In genomic region chr1:35326228-35326627, GRCh38 we compare ENCODE assay signal across 17 cellular contexts. TPM values are rescaled to one million over a fixed set of nuclear protein-coding genes. Genes with fewer than 3 reads are reported as not detected.
DNase-seq lines count a peak whose midpoint lies in the region; ATAC-seq and TF ChIP-seq lines count a peak whose summit lies in the region.
"Had no signal": no experiment of that assay in that cellular context is flagged by ENCODE, and none has a peak within 500 bp of the region (broad histone marks: within the 10 kb centered on the region; RNA-seq: fewer than 3 reads in every experiment).

No MANE protein-coding gene starts in this region.

- BruUV-seq in A673 (replicated peaks; lab: Mats Ljungman, UMichigan) = TSS peak; percentile 9

- no peak for ATAC-seq in GM21390 (IDR thresholded peaks at IDR 0.05; ENCODE audit: unreplicated experiment)
- ATAC-seq in HG02763 (IDR thresholded peaks at IDR 0.05; ENCODE audit: unreplicated experiment) = no peak

- H3K27me3 ChIP-seq in A673 (replicated peaks; ENCODE audit: insufficient read depth, low read depth, low read length, poor library complexity) (no peaks in the 10 kb centered on the region), thyroid gland (no peaks in the 10 kb centered on the region)
- H3K27me3 ChIP-seq: BE2C had no signal

- no peak for TF ChIP-seq POLR2A in thyroid gland (IDR thresholded peaks at IDR 0.05)

- H3K4me1 ChIP-seq in A673 (ENCODE audit: insufficient read depth, low read length, poor library complexity, severe bottlenecking) (no peaks in the 10 kb centered on the region), thyroid gland (peaks cover 0 to 6% of the 10 kb centered on the region in 2 donors)
- H3K4me1 ChIP-seq: BE2C had no signal

- POLR2A ChIA-PET in A673 (lab: Charles Lee; ENCODE audit: low non-redundant PET) = no interaction called here

- H3K9me3 ChIP-seq in A673 (ENCODE audit: low read depth, low read length, poor library complexity, severe bottlenecking) (no peaks in the 10 kb centered on the region), thyroid gland (no peaks in the 10 kb centered on the region)
- H3K9me3 ChIP-seq: BE2C had no signal

- H3K36me3 ChIP-seq in A673 (ENCODE audit: insufficient read depth, low read length, poor library complexity, severe bottlenecking) (no peaks in the 10 kb centered on the region), thyroid gland (no peaks in the 10 kb centered on the region)
- H3K36me3 ChIP-seq: BE2C had no signal

- 92 to 96% methylated on average over 2 of the region's 2 CpGs for WGBS in thyroid gland, 2 donors

- H3K27ac ChIP-seq in A673 (ENCODE audit: low read depth, low read length, poor library complexity, severe bottlenecking) (no peak overlapping the region), VCaP (peak overlapping the region; percentile 29), thyroid gland (no peak overlapping the region)

- intact Hi-C loops in A673 (cut with micrococcal nuclease; ENCODE audit: unreplicated experiment) (no loop called here), thyroid gland (cut with DNase I) (no loop called here)

- CTCF ChIA-PET in A673 (lab: Charles Lee) = no interaction called here

- H3K4me3 ChIP-seq in A673 (ENCODE audit: low read depth, low read length, poor library complexity, severe bottlenecking) (no peak overlapping the region), thyroid gland (replicated peaks in 1 of 3) (no peak overlapping the region)

- peak; percentile 50 for DNase-seq in DMS79 treated with DMSO at 0.1 percent for 48 hours (lab: John Stamatoyannopoulos, UW)
- DNase-seq in DMS79 (lab: John Stamatoyannopoulos, UW) = no peak
- no peak for DNase-seq in A673 (ENCODE audit: low spot score)
- peak; percentile 28 for DNase-seq in DMS53 treated with DMSO at 0.1 percent for 48 hours (lab: John Stamatoyannopoulos, UW; ENCODE audit: unreplicated experiment)
- no peak for DNase-seq in thyroid gland
- DNase-seq: 8988T; ACHN; BE2C; C1 segment of cervical spinal cord; CD4-positive, alpha-beta T cell; DMS153; GDM1; H9; KG1 had no signal

- TF ChIP-seq CTCF in A673 (conservative IDR thresholded peaks at IDR 0.05; ENCODE audit: low read depth, low read length) (no peak), VCaP (conservative IDR thresholded peaks at IDR 0.05) (no peak), thyroid gland (IDR thresholded peaks at IDR 0.05) (no peak)

RNA-seq across cellular contexts. Expression of gene ZMYM4, which starts 57.7 kb away (rescaled TPM):
- total RNA-seq in A673 (2021) = 80.0 and 83.5 TPM in 2 replicates
- 10 to 100 TPM; 46.8 to 71.6 (median 56.0) TPM for total RNA-seq in thyroid gland

Comparison
In these comparisons a context has a peak if more than half of its experiments do, and no peak if none do; other contexts are left out.
1. DNase-seq: peak in DMS79 treated with DMSO at 0.1 percent for 48 hours (single experiment) and DMS53 treated with DMSO at 0.1 percent for 48 hours (single experiment); none in DMS79 (single experiment), A673 (single experiment) and thyroid gland (0 of 2).